Comparison of ENCODE assay signal across 1 cellular context in the genomic region with DNA sequence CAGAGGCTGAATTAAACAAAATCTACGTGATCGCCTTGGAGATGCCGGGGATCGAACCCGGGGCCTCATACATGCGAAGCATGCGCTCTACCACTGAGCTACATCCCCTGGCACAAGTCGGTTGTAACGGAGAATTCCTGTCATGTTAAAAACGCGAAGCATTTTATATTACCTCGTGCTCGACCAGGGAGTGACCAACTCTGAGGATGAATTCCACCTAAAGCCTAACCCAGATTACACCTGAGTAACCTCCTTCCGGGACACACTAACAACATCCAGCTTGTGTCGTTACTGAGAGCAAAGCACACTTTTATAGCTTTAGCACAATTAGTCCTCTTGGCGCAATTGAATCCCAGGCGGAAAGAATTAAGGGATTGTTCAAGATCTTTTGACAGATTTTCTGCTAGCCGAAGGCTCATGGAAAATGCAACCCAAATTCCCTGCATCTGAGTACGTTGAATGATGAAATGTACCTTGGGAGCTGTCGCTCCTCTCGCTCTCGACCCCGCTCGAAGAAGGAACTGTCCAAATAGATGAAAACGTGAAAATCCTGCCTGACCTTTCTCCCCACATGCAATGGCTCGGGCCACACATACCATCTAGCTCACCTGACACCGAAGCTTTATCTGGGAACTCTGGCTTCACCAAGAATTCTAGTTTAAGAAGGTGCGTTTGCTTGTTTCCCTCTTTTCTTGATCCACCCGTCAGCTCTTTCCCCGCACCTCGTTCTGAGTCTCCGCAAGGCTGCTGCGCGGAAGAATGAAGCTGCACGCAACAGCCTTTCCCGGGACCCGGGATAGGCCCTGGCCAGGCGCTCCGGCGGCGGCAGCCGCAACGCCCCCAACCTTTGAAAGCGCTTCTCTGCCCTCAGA.
TF ChIP-seq lines count a peak whose summit lies in the region.

No MANE protein-coding gene starts in this region.

TF ChIP-seq in SK-N-SH, 30 proteins besides CTCF, POLR2A, EP300 and RAD21 (continued from another document):
- TF ChIP-seq, protein P1, sequence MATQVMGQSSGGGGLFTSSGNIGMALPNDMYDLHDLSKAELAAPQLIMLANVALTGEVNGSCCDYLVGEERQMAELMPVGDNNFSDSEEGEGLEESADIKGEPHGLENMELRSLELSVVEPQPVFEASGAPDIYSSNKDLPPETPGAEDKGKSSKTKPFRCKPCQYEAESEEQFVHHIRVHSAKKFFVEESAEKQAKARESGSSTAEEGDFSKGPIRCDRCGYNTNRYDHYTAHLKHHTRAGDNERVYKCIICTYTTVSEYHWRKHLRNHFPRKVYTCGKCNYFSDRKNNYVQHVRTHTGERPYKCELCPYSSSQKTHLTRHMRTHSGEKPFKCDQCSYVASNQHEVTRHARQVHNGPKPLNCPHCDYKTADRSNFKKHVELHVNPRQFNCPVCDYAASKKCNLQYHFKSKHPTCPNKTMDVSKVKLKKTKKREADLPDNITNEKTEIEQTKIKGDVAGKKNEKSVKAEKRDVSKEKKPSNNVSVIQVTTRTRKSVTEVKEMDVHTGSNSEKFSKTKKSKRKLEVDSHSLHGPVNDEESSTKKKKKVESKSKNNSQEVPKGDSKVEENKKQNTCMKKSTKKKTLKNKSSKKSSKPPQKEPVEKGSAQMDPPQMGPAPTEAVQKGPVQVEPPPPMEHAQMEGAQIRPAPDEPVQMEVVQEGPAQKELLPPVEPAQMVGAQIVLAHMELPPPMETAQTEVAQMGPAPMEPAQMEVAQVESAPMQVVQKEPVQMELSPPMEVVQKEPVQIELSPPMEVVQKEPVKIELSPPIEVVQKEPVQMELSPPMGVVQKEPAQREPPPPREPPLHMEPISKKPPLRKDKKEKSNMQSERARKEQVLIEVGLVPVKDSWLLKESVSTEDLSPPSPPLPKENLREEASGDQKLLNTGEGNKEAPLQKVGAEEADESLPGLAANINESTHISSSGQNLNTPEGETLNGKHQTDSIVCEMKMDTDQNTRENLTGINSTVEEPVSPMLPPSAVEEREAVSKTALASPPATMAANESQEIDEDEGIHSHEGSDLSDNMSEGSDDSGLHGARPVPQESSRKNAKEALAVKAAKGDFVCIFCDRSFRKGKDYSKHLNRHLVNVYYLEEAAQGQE (IDR thresholded peaks at IDR 0.05; ENCODE audit: low read depth, low read length) = peak; percentile 74
- TF ChIP-seq JUND (IDR thresholded peaks at IDR 0.05) (no peak), CHD2 (IDR thresholded peaks at IDR 0.05; ENCODE audit: low read length, partially characterized antibody) (peak; percentile 23)
- TF ChIP-seq, protein P2, sequence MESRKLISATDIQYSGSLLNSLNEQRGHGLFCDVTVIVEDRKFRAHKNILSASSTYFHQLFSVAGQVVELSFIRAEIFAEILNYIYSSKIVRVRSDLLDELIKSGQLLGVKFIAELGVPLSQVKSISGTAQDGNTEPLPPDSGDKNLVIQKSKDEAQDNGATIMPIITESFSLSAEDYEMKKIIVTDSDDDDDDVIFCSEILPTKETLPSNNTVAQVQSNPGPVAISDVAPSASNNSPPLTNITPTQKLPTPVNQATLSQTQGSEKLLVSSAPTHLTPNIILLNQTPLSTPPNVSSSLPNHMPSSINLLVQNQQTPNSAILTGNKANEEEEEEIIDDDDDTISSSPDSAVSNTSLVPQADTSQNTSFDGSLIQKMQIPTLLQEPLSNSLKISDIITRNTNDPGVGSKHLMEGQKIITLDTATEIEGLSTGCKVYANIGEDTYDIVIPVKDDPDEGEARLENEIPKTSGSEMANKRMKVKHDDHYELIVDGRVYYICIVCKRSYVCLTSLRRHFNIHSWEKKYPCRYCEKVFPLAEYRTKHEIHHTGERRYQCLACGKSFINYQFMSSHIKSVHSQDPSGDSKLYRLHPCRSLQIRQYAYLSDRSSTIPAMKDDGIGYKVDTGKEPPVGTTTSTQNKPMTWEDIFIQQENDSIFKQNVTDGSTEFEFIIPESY (IDR thresholded peaks at IDR 0.05; ENCODE audit: borderline replicate concordance, low read depth) = no peak
- TF ChIP-seq, protein P3, sequence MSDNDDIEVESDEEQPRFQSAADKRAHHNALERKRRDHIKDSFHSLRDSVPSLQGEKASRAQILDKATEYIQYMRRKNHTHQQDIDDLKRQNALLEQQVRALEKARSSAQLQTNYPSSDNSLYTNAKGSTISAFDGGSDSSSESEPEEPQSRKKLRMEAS (IDR thresholded peaks at IDR 0.05; ENCODE audit: low read depth) = peak; percentile 83
TF ChIP-seq in SK-N-SH: peak in this region for 7.
